Comparison of ENCODE assay signal across 1 cellular context in the genomic region with DNA sequence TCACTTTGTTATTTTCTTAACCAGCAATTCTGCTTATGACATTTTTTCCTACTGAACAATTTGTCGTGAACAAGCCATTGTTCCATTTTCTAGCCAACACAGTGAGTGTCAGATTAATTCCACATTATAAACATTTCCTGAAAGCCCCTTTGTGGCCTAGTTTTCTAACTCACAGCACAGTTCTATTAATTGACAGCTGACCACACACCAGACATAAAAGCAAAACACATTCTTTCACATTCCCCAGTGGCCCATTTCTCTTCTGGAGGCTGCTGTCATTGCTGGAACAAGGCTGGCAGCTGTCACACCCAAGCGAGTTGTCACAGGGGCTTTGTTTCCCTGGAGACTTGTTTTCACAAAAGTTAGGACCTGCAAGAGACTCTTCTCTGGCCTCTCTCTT.
TF ChIP-seq lines count a peak whose summit lies in the region.

No MANE protein-coding gene starts in this region.

TF ChIP-seq in HepG2, 621 proteins besides CTCF, POLR2A, EP300 and RAD21:
- TF ChIP-seq BORCS8-MEF2B (CRISPR knock-in tag; IDR thresholded peaks at IDR 0.05): no peak
- TF ChIP-seq ZNF546 (CRISPR knock-in tag; conservative IDR thresholded peaks at IDR 0.05): no peak
- TF ChIP-seq MEIS2 (CRISPR knock-in tag; IDR thresholded peaks at IDR 0.05): no peak
- TF ChIP-seq, protein P1, sequence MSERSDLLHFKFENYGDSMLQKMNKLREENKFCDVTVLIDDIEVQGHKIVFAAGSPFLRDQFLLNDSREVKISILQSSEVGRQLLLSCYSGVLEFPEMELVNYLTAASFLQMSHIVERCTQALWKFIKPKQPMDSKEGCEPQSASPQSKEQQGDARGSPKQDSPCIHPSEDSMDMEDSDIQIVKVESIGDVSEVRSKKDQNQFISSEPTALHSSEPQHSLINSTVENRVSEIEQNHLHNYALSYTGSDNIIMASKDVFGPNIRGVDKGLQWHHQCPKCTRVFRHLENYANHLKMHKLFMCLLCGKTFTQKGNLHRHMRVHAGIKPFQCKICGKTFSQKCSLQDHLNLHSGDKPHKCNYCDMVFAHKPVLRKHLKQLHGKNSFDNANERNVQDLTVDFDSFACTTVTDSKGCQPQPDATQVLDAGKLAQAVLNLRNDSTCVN (CRISPR knock-in tag; IDR thresholded peaks at IDR 0.05; ENCODE audit: borderline replicate concordance): no peak
- no peak for TF ChIP-seq DNMT1 (CRISPR knock-in tag; IDR thresholded peaks at IDR 0.05)
TF ChIP-seq in HepG2: peak in this region for 0.
